In genomic region chr3:188435266-188435665, GRCh38 we compare ENCODE assay signal across 21 cellular contexts.
"Had no signal": no experiment of that assay in that cellular context is flagged by ENCODE, and none has a peak within 500 bp of the region (broad histone marks: within the 10 kb centered on the region; RNA-seq: fewer than 3 reads in every experiment).

No MANE protein-coding gene starts in this region.

- H3K79me2 ChIP-seq: parathyroid adenoma had no signal

- H3K9me3 Mint-ChIP-seq: endodermal cell had no signal

- H3K36me3 ChIP-seq: heart left ventricle, neural progenitor cell, prostate gland, right lobe of liver, tibial artery, upper lobe of left lung, uterus had no signal

- H3K4me3 Mint-ChIP-seq: endodermal cell; naive thymus-derived CD4-positive, alpha-beta T cell; neural progenitor cell had no signal

- H3K4me1 ChIP-seq: neural progenitor cell, prostate gland had no signal

- H3K9ac ChIP-seq: neural progenitor cell, parathyroid adenoma had no signal

- H3K27ac ChIP-seq: neural progenitor cell, parathyroid adenoma, prostate gland, right lobe of liver, upper lobe of left lung, uterus had no signal

- ATAC-seq: heart left ventricle; left colon; left ventricle myocardium superior; naive thymus-derived CD4-positive, alpha-beta T cell; right lobe of liver had no signal

- H3K27me3 ChIP-seq: heart left ventricle, neural progenitor cell, right lobe of liver, tibial artery, upper lobe of left lung, uterus had no signal

- H3K4me1 Mint-ChIP-seq: endodermal cell had no signal

- H3K27me3 Mint-ChIP-seq: naive thymus-derived CD4-positive, alpha-beta T cell had no signal

- H3K4me3 ChIP-seq: coronary artery, heart left ventricle, lung, neural progenitor cell, prostate gland, right lobe of liver, tibial artery, upper lobe of left lung, uterus had no signal

- H3K27ac Mint-ChIP-seq: endodermal cell; naive thymus-derived CD4-positive, alpha-beta T cell; neural progenitor cell had no signal

- DNase-seq: effector CD4-positive, alpha-beta T cell; endodermal cell; heart left ventricle; hippocampal formation; left colon; left ventricle myocardium superior; mesendoderm; naive thymus-derived CD4-positive, alpha-beta T cell; occipital lobe; right lobe of liver; stimulated activated CD4-positive, alpha-beta T cell treated with anti-CD3 and anti-CD28 coated beads, Interleukin-4, amount 100 ng/mL, for 1 hour; stimulated activated naive CD4-positive, alpha-beta T cell; tibial artery; upper lobe of left lung; uterus had no signal

- H3K9me3 ChIP-seq: heart left ventricle, prostate gland, right lobe of liver, tibial artery, upper lobe of left lung, uterus had no signal

- H2AFZ ChIP-seq: neural progenitor cell, parathyroid adenoma had no signal

- FAIRE-seq: frontal cortex had no signal

- H3K4me2 ChIP-seq: neural progenitor cell had no signal
